In genomic region chr7:26860361-26860760, GRCh38 we compare ENCODE assay signal across 1 cellular context.
TF ChIP-seq lines count a peak whose summit lies in the region.

No MANE protein-coding gene starts in this region.

TF ChIP-seq in HepG2, 621 proteins besides CTCF, POLR2A, EP300 and RAD21 (continued from another document):
- peak; percentile 52; the same call in 1 of the 2 replicates for TF ChIP-seq SMC3 (IDR thresholded peaks at IDR 0.05; ENCODE audit: low read length)
- no peak for TF ChIP-seq BCL6 (CRISPR knock-in tag; IDR thresholded peaks at IDR 0.05)
- no peak for TF ChIP-seq ZNF276 (CRISPR knock-in tag; IDR thresholded peaks at IDR 0.05; ENCODE audit: low read depth)
- 0 out of 2 replicates have a peak, but pooled peaks have one; percentile 44 for TF ChIP-seq IRF2 (CRISPR knock-in tag; IDR thresholded peaks at IDR 0.05)
- TF ChIP-seq FOSL2 (CRISPR knock-in tag; IDR thresholded peaks at IDR 0.05): 0 out of 2 replicates have a peak, but pooled peaks have one; percentile 15
- TF ChIP-seq ELF3 (CRISPR knock-in tag; IDR thresholded peaks at IDR 0.05): peak; percentile 39; the same call in 1 of the 2 replicates
- TF ChIP-seq ZNF510 (CRISPR knock-in tag; IDR thresholded peaks at IDR 0.05; ENCODE audit: low read depth): no peak
- no peak for TF ChIP-seq HOMEZ (CRISPR knock-in tag; IDR thresholded peaks at IDR 0.05; ENCODE audit: low read depth)
- TF ChIP-seq SAP130 (CRISPR knock-in tag; IDR thresholded peaks at IDR 0.05; ENCODE audit: low read depth): 0 out of 2 replicates have a peak, but pooled peaks have one; percentile 15
